ENCODE assay signal across 8 cellular contexts in the genomic region with DNA sequence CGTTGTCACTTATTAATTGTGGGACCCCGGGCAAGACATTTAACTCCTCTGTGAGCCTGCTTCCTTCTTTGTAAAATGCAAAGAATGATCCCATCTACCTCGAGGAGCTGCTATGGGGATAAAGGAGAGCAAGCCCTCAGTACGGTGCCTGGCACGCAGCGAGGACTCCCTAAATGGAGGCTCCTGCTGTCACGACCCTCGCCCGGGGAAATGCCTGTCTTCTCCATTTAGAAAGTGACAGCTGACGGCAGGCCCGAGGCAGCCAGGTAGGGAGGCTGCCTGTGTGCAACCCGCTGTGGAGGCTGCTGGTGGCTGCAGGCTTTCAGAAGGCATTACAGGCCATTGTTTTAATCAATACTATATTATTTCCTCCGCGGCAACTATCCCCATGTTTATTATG.
"Had no signal": no experiment of that assay in that cellular context is flagged by ENCODE, and none has a peak within 500 bp of the region (broad histone marks: within the 10 kb centered on the region; RNA-seq: fewer than 3 reads in every experiment).

No MANE protein-coding gene starts in this region.

- H3K4me3 ChIP-seq: GM12878 had no signal

- DNase-seq: GDM1, GF-D8 had no signal

- FAIRE-seq: G401.6, GM12878, GM12891, GM12892, GM18507, GM19239 had no signal
